29 cellular contexts compared by ENCODE assay signal in the genomic region with DNA sequence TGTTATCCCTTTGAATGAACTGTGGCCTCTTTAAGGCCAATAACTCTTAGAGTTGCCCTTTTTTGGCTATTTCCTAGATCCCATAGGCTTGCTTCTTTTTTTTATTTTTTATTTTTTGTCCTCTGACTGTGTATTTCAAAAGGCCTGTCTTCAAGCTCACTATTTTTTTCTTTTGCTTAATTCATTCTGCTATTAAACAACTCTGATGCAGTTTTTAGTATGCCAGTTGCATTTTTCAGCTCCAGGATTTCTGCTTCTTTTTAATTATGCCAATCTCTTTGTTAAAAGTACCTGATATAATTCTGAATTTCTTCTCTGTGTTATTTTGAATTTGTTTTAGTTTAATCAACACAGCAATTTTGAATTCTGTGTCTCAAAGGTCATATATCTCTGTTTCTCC.
"Had no signal": no experiment of that assay in that cellular context is flagged by ENCODE, and none has a peak within 500 bp of the region (broad histone marks: within the 10 kb centered on the region; RNA-seq: fewer than 3 reads in every experiment).

No MANE protein-coding gene starts in this region.

- H3K27me3 Mint-ChIP-seq: stimulated activated memory B cell treated with anti-CD40 and anti-IgM and Interleukin-4, amounts not matched to agents 10 μg/mL and 1 μg/mL and 100 μg/mL, for 72 hours; stimulated activated naive B cell treated with anti-CD40 and anti-IgM and Interleukin-4, amounts not matched to agents 10 μg/mL and 1 μg/mL and 100 μg/mL, for 72 hours; stimulated activated naive CD8-positive, alpha-beta T cell treated with anti-CD3 and anti-CD28 coated beads, Interleukin-15, amount 100 ng/mL, for 72 hours; stimulated activated naive CD8-positive, alpha-beta T cell treated with anti-CD3 and anti-CD28 coated beads, Interleukin-15, Interleukin-2, amounts not matched to agents 100 ng/mL and 50 ng/mL, for 24 hours; type B pancreatic cell had no signal

- H3K9me3 ChIP-seq: testis, thyroid gland, uterus had no signal

- H3K36me3 Mint-ChIP-seq: stimulated activated effector memory CD8-positive, alpha-beta T cell treated with anti-CD3 and anti-CD28 coated beads, Interleukin-12 subunit alpha, Interleukin-12 subunit beta, amount 100 ng/mL, for 72 hours; stimulated activated memory B cell treated with anti-CD40 and anti-IgM and Interleukin-4, amounts not matched to agents 10 μg/mL and 1 μg/mL and 100 μg/mL, for 72 hours; type B pancreatic cell had no signal

- H3K27ac ChIP-seq: stomach, suprapubic skin, testis, thoracic aorta, thyroid gland, tibial artery, tibial nerve, transverse colon, upper lobe of left lung, upper lobe of right lung, uterus, vagina had no signal

- H3K4me1 Mint-ChIP-seq: stimulated activated effector memory CD8-positive, alpha-beta T cell treated with anti-CD3 and anti-CD28 coated beads, Interleukin-12 subunit alpha, Interleukin-12 subunit beta, amount 100 ng/mL, for 72 hours; stimulated activated memory B cell treated with anti-CD40 and anti-IgM and Interleukin-4, amounts not matched to agents 10 μg/mL and 1 μg/mL and 100 μg/mL, for 72 hours; stimulated activated naive B cell treated with anti-CD40 and anti-IgM and Interleukin-4, amounts not matched to agents 10 μg/mL and 1 μg/mL and 100 μg/mL, for 72 hours; stimulated activated naive CD8-positive, alpha-beta T cell treated with anti-CD3 and anti-CD28 coated beads, Interleukin-15, amount 100 ng/mL, for 72 hours had no signal

- H3K4me3 Mint-ChIP-seq: stimulated activated effector memory CD8-positive, alpha-beta T cell treated with anti-CD3 and anti-CD28 coated beads, Interleukin-12 subunit alpha, Interleukin-12 subunit beta, amount 100 ng/mL, for 72 hours; stimulated activated memory B cell treated with anti-CD40 and anti-IgM and Interleukin-4, amounts not matched to agents 10 μg/mL and 1 μg/mL and 100 μg/mL, for 72 hours; stimulated activated naive B cell treated with anti-CD40 and anti-IgM and Interleukin-4, amounts not matched to agents 10 μg/mL and 1 μg/mL and 100 μg/mL, for 72 hours; stimulated activated naive CD8-positive, alpha-beta T cell treated with anti-CD3 and anti-CD28 coated beads, Interleukin-15, amount 100 ng/mL, for 72 hours; stimulated activated naive CD8-positive, alpha-beta T cell treated with anti-CD3 and anti-CD28 coated beads, Interleukin-15, Interleukin-2, amounts not matched to agents 100 ng/mL and 50 ng/mL, for 24 hours; type B pancreatic cell had no signal

- FAIRE-seq: urothelium cell line had no signal

- H3K27me3 ChIP-seq: stomach, suprapubic skin, testis, thyroid gland, tibial artery, tibial nerve, transverse colon, upper lobe of left lung, upper lobe of right lung, uterus, vagina had no signal

- ATAC-seq: stimulated activated effector memory CD8-positive, alpha-beta T cell treated with anti-CD3 and anti-CD28 coated beads, Interleukin-12 subunit alpha, Interleukin-12 subunit beta, amount 100 ng/mL, for 72 hours; stimulated activated memory B cell treated with anti-CD40 and anti-IgM and Interleukin-4, amounts not matched to agents 10 μg/mL and 1 μg/mL and 100 μg/mL, for 72 hours; stimulated activated naive B cell treated with anti-CD40 and anti-IgM and Interleukin-4, amounts not matched to agents 10 μg/mL and 1 μg/mL and 100 μg/mL, for 72 hours; stimulated activated naive CD8-positive, alpha-beta T cell treated with anti-CD3 and anti-CD28 coated beads, Interleukin-15, amount 100 ng/mL, for 72 hours; stimulated activated naive CD8-positive, alpha-beta T cell treated with anti-CD3 and anti-CD28 coated beads, Interleukin-15, Interleukin-2, amounts not matched to agents 100 U/mL and 50 U/mL, for 24 hours; upper lobe of right lung had no signal

- H3K27ac Mint-ChIP-seq: stimulated activated effector memory CD8-positive, alpha-beta T cell treated with anti-CD3 and anti-CD28 coated beads, Interleukin-12 subunit alpha, Interleukin-12 subunit beta, amount 100 ng/mL, for 72 hours; stimulated activated memory B cell treated with anti-CD40 and anti-IgM and Interleukin-4, amounts not matched to agents 10 μg/mL and 1 μg/mL and 100 μg/mL, for 72 hours; stimulated activated naive B cell treated with anti-CD40 and anti-IgM and Interleukin-4, amounts not matched to agents 10 μg/mL and 1 μg/mL and 100 μg/mL, for 72 hours; stimulated activated naive CD8-positive, alpha-beta T cell treated with anti-CD3 and anti-CD28 coated beads, Interleukin-15, amount 100 ng/mL, for 72 hours; stimulated activated naive CD8-positive, alpha-beta T cell treated with anti-CD3 and anti-CD28 coated beads, Interleukin-15, Interleukin-2, amounts not matched to agents 100 ng/mL and 50 ng/mL, for 24 hours; type B pancreatic cell had no signal

- H3K4me3 ChIP-seq: stomach, suprapubic skin, testis, thoracic aorta, thyroid gland, tibial artery, tibial nerve, transverse colon, upper lobe of left lung, upper lobe of right lung, uterus, vagina had no signal

- H3K4me1 ChIP-seq: stomach, suprapubic skin, testis, thyroid gland, tibial artery, tibial nerve, transverse colon, upper lobe of left lung, upper lobe of right lung, uterus, vagina had no signal

- H3K36me3 ChIP-seq: stomach, suprapubic skin, thoracic aorta, thyroid gland, tibial artery, tibial nerve, transverse colon, upper lobe of left lung, upper lobe of right lung, uterus, vagina had no signal

- DNase-seq: stimulated activated CD4-positive, alpha-beta T cell treated with anti-CD3 and anti-CD28 coated beads, Interleukin-2, amount 100 ng/mL, for 48 hours; stimulated activated CD4-positive, alpha-beta T cell treated with anti-CD3 and anti-CD28 coated beads, Interleukin-4, amount 100 ng/mL, for 1 hour; stimulated activated CD4-positive, alpha-beta T cell treated with anti-CD3 and anti-CD28 coated beads, Interleukin-4, amount 100 ng/mL, for 24 hours; stimulated activated CD4-positive, alpha-beta T cell treated with anti-CD3 and anti-CD28 coated beads, Interleukin-4, amount 100 ng/mL, for 4 hours; stimulated activated CD8-positive, alpha-beta memory T cell treated with anti-CD3 and anti-CD28 coated beads, Interleukin-4, amount 100 ng/mL, for 48 hours; stimulated activated naive B cell treated with anti-CD40 and anti-IgM and Interleukin-4, amounts not matched to agents 10 μg/mL and 1 μg/mL and 100 μg/mL, for 72 hours; stimulated activated naive CD4-positive, alpha-beta T cell; stimulated activated naive CD4-positive, alpha-beta T cell treated with Interleukin-2 at 50 U/mL for 16 hours; stimulated activated naive CD8-positive, alpha-beta T cell treated with anti-CD3 and anti-CD28 coated beads, Interleukin-15, amount 100 ng/mL, for 72 hours; stimulated activated naive CD8-positive, alpha-beta T cell treated with anti-CD3 and anti-CD28 coated beads, Interleukin-15, Interleukin-2, amounts not matched to agents 100 U/mL and 50 U/mL, for 24 hours; stomach; substantia nigra; testis; thyroid gland; tibial artery; transverse colon; trophoblast cell; upper lobe of left lung; upper lobe of right lung; uterus had no signal
